Comparison of ENCODE assay signal across 29 cellular contexts in the genomic region with DNA sequence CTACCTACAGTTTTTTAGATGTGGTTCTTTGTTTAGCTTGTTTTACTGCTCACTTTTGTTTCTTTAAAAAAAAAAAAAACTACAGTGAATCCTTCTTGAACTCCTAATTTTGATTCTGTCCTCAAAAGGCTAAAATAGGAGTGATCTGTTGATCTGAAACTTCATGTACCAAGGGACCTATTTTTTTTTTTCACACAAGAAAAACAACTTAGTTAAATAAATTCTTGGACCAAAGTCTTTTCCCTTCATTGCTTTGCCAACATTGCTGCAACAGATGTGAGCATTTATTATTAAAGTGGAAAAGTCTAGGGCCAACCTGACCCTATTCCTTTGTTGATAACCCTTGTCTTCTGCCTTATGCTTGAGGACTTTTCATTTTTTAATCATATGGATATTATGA.
"Had no signal": no experiment of that assay in that cellular context is flagged by ENCODE, and none has a peak within 500 bp of the region (broad histone marks: within the 10 kb centered on the region; RNA-seq: fewer than 3 reads in every experiment).

No MANE protein-coding gene starts in this region.

- H3K4me1 ChIP-seq: foreskin keratinocyte, prostate gland had no signal

- H3K27ac ChIP-seq: foreskin keratinocyte, left lung, pancreas, prostate gland, tibial artery had no signal

- DNase-seq: activated CD4-positive, alpha-beta memory T cell treated with anti-CD3 and anti-CD28 coated beads, Interleukin-2, amount 10 ng/mL, durations not matched to agents 7 days and 5 days; activated CD4-positive, alpha-beta T cell treated with anti-CD3 and anti-CD28 coated beads for 1 hour; activated CD4-positive, alpha-beta T cell treated with anti-CD3 and anti-CD28 coated beads, Interleukin-2, amount 10 ng/mL, durations not matched to agents 7 days and 5 days; activated gamma-delta T cell treated with Interleukin-2 at 50 U/mL for 16 hours; activated naive CD4-positive, alpha-beta T cell treated with anti-CD3 and anti-CD28 coated beads, Interleukin-2, amount 50 U/mL, for 16 hours; activated T-cell treated with anti-CD3 and anti-CD28 coated beads, Interleukin-2, amount 50 U/mL, for 4 hours; amygdala; caudate nucleus; cortex of kidney; effector memory CD8-positive, alpha-beta T cell; erythroblast; foreskin keratinocyte; kidney glomerular epithelial cell; left lung; mammary epithelial cell; naive thymus-derived CD4-positive, alpha-beta T cell; nucleus accumbens; pancreas; retina; stimulated activated CD4-positive, alpha-beta T cell treated with anti-CD3 and anti-CD28 coated beads, Interleukin-4, amount 100 ng/mL, for 1 hour; stimulated activated naive CD8-positive, alpha-beta T cell treated with anti-CD3 and anti-CD28 coated beads, Interleukin-15, Interleukin-2, amounts not matched to agents 100 U/mL and 50 U/mL, for 24 hours; substantia nigra; T-helper 2 cell; tibial artery had no signal

- ATAC-seq: activated T-cell treated with anti-CD3 and anti-CD28 coated beads, Interleukin-2, amount 50 U/mL, for 4 hours; activated T-helper 17 cell treated with anti-CD3 and anti-CD28 coated beads, Interleukin-2, amount 50 U/mL, for 72 hours; effector memory CD8-positive, alpha-beta T cell; foreskin keratinocyte; left lung; naive thymus-derived CD4-positive, alpha-beta T cell; pancreas; SK-N-SH treated with all-trans-retinoic acid at 6 μM for 48 hours; stimulated activated naive CD8-positive, alpha-beta T cell treated with anti-CD3 and anti-CD28 coated beads, Interleukin-15, Interleukin-2, amounts not matched to agents 100 U/mL and 50 U/mL, for 24 hours; WTC11 had no signal

- H3K36me3 ChIP-seq: left lung, prostate gland had no signal

- H3K27ac Mint-ChIP-seq: activated CD4-positive, alpha-beta memory T cell treated with anti-CD3 and anti-CD28 coated beads, Interleukin-2, amount 10 ng/mL, durations not matched to agents 7 days and 5 days; activated CD4-positive, alpha-beta T cell treated with anti-CD3 and anti-CD28 coated beads, Interleukin-2, amount 10 ng/mL, durations not matched to agents 7 days and 5 days; activated T-helper 17 cell treated with anti-CD3 and anti-CD28 coated beads, Interleukin-2, amount 50 U/mL, for 72 hours; effector memory CD8-positive, alpha-beta T cell; naive thymus-derived CD4-positive, alpha-beta T cell; WTC11 had no signal

- H3K36me3 Mint-ChIP-seq: naive thymus-derived CD4-positive, alpha-beta T cell; WTC11 had no signal

- H3K27me3 ChIP-seq: foreskin keratinocyte, left lung, pancreas, tibial artery had no signal

- H3K9me3 ChIP-seq: left lung, pancreas, prostate gland, tibial artery had no signal

- H3K4me3 ChIP-seq: left lung, pancreas, prostate gland, tibial artery had no signal

- H3K4me3 Mint-ChIP-seq: activated CD4-positive, alpha-beta memory T cell treated with anti-CD3 and anti-CD28 coated beads, Interleukin-2, amount 10 ng/mL, durations not matched to agents 7 days and 5 days; activated CD4-positive, alpha-beta T cell treated with anti-CD3 and anti-CD28 coated beads, Interleukin-2, amount 10 ng/mL, durations not matched to agents 7 days and 5 days; activated T-cell treated with anti-CD3 and anti-CD28 coated beads, Interleukin-2, amount 50 U/mL, for 4 hours; activated T-helper 17 cell treated with anti-CD3 and anti-CD28 coated beads, Interleukin-2, amount 50 U/mL, for 72 hours; effector memory CD8-positive, alpha-beta T cell; naive thymus-derived CD4-positive, alpha-beta T cell; neural crest cell; WTC11 had no signal

- H3K4me1 Mint-ChIP-seq: activated CD4-positive, alpha-beta memory T cell treated with anti-CD3 and anti-CD28 coated beads, Interleukin-2, amount 10 ng/mL, durations not matched to agents 7 days and 5 days; activated CD4-positive, alpha-beta T cell treated with anti-CD3 and anti-CD28 coated beads, Interleukin-2, amount 10 ng/mL, durations not matched to agents 7 days and 5 days; activated T-helper 17 cell treated with anti-CD3 and anti-CD28 coated beads, Interleukin-2, amount 50 U/mL, for 72 hours; neural crest cell had no signal
